Comparison of ENCODE assay signal across 1 cellular context in genomic region chrX:43702079-43702524, GRCh38.
TF ChIP-seq lines count a peak whose summit lies in the region.

No MANE protein-coding gene starts in this region.

TF ChIP-seq in HepG2, 621 proteins besides CTCF, POLR2A, EP300 and RAD21 (continued from another document and continues in another):
- TF ChIP-seq HMG20A (CRISPR knock-in tag; IDR thresholded peaks at IDR 0.05; ENCODE audit: borderline replicate concordance): peak; percentile 42; the same call in 1 of the 2 replicates
- peak; percentile 52 for TF ChIP-seq FOXA3 (CRISPR knock-in tag; IDR thresholded peaks at IDR 0.05)
- TF ChIP-seq TSC22D2 (CRISPR knock-in tag; IDR thresholded peaks at IDR 0.05; ENCODE audit: borderline replicate concordance): no peak
- TF ChIP-seq BHLHE40 (IDR thresholded peaks at IDR 0.05; ENCODE audit: low read length): peak; percentile 91
- peak; percentile 19; the same call in 1 of the 2 replicates for TF ChIP-seq RAD51 (IDR thresholded peaks at IDR 0.05; ENCODE audit: borderline replicate concordance)
- no peak for TF ChIP-seq KLF12 (CRISPR knock-in tag; IDR thresholded peaks at IDR 0.05; ENCODE audit: borderline replicate concordance)
- 0 out of 2 replicates have a peak, but pooled peaks have one; percentile 17 for TF ChIP-seq TGIF2 (CRISPR knock-in tag; IDR thresholded peaks at IDR 0.05)
- no peak for TF ChIP-seq ZNF766 (CRISPR knock-in tag; IDR thresholded peaks at IDR 0.05; ENCODE audit: borderline replicate concordance)
- peak; percentile 28; the same call in 1 of the 2 replicates for TF ChIP-seq RARA (CRISPR knock-in tag; IDR thresholded peaks at IDR 0.05)
- TF ChIP-seq USF2 (IDR thresholded peaks at IDR 0.05; ENCODE audit: low read depth, low read length): peak; percentile 69
- TF ChIP-seq USF2 (CRISPR knock-in tag; IDR thresholded peaks at IDR 0.05; ENCODE audit: borderline replicate concordance): peak; percentile 74; the same call in 1 of the 2 replicates
- TF ChIP-seq ZNF572 (CRISPR knock-in tag; IDR thresholded peaks at IDR 0.05): no peak
- no peak for TF ChIP-seq ZNF552 (CRISPR knock-in tag; IDR thresholded peaks at IDR 0.05; ENCODE audit: borderline replicate concordance)
- peak; percentile 18; the same call in 1 of the 2 replicates for TF ChIP-seq FOXP4 (CRISPR knock-in tag; IDR thresholded peaks at IDR 0.05)
- TF ChIP-seq ZKSCAN8 (CRISPR knock-in tag; IDR thresholded peaks at IDR 0.05; ENCODE audit: borderline replicate concordance): 0 out of 2 replicates have a peak, but pooled peaks have one; percentile 16
- no peak for TF ChIP-seq ZNF75D (CRISPR knock-in tag; IDR thresholded peaks at IDR 0.05; ENCODE audit: borderline replicate concordance)
- TF ChIP-seq ZNF205 (CRISPR knock-in tag; IDR thresholded peaks at IDR 0.05): no peak
- no peak for TF ChIP-seq CBFB (CRISPR knock-in tag; IDR thresholded peaks at IDR 0.05)
- peak; percentile 72; the same call in 1 of the 2 replicates for TF ChIP-seq ISL2 (CRISPR knock-in tag; IDR thresholded peaks at IDR 0.05)
- no peak for TF ChIP-seq PRDM4 (CRISPR knock-in tag; IDR thresholded peaks at IDR 0.05; ENCODE audit: borderline replicate concordance)
- peak; percentile 24; the same call in 1 of the 2 replicates for TF ChIP-seq ATF1 (CRISPR knock-in tag; IDR thresholded peaks at IDR 0.05)
- no peak for TF ChIP-seq ZNF512 (CRISPR knock-in tag; IDR thresholded peaks at IDR 0.05)
- TF ChIP-seq TBX2 (CRISPR knock-in tag; IDR thresholded peaks at IDR 0.05; ENCODE audit: borderline replicate concordance): peak; percentile 62; the same call in 1 of the 2 replicates
- peak; percentile 63; the same call in 1 of the 2 replicates for TF ChIP-seq SALL1 (CRISPR knock-in tag; IDR thresholded peaks at IDR 0.05)
- peak; percentile 88 for TF ChIP-seq TFE3 (CRISPR knock-in tag; IDR thresholded peaks at IDR 0.05)
- peak; percentile 8; the same call in 1 of the 2 replicates for TF ChIP-seq SP5 (CRISPR knock-in tag; IDR thresholded peaks at IDR 0.05; ENCODE audit: borderline replicate concordance, low read depth)
- peak; percentile 55; the same call in 1 of the 2 replicates for TF ChIP-seq AHDC1 (CRISPR knock-in tag; IDR thresholded peaks at IDR 0.05; ENCODE audit: borderline replicate concordance)
- TF ChIP-seq GATA4 (IDR thresholded peaks at IDR 0.05; ENCODE audit: borderline replicate concordance, low read depth): peak; percentile 60; the same call in 1 of the 2 replicates
- no peak for TF ChIP-seq REST (IDR thresholded peaks at IDR 0.05; ENCODE audit: borderline replicate concordance in 1 of 2, low read depth in 1 of 2, low read length in 2 of 2)
- 0 out of 2 replicates have a peak, but pooled peaks have one; percentile 9 for TF ChIP-seq TFDP2 (CRISPR knock-in tag; IDR thresholded peaks at IDR 0.05)
- TF ChIP-seq FOSL2 (CRISPR knock-in tag; IDR thresholded peaks at IDR 0.05): peak; percentile 42; the same call in 1 of the 2 replicates
- 0 out of 2 replicates have a peak, but pooled peaks have one; percentile 38 for TF ChIP-seq MXD4 (CRISPR knock-in tag; IDR thresholded peaks at IDR 0.05)
- TF ChIP-seq ZNF878 (CRISPR knock-in tag; IDR thresholded peaks at IDR 0.05): no peak
- TF ChIP-seq ONECUT2 (CRISPR knock-in tag; IDR thresholded peaks at IDR 0.05): peak; percentile 85
- TF ChIP-seq CEBPG (CRISPR knock-in tag; IDR thresholded peaks at IDR 0.05): peak; percentile 80
- no peak for TF ChIP-seq AKAP8 (CRISPR knock-in tag; IDR thresholded peaks at IDR 0.05)
- 0 out of 2 replicates have a peak, but pooled peaks have one; percentile 57 for TF ChIP-seq ATF3 (CRISPR knock-in tag; IDR thresholded peaks at IDR 0.05)
- peak; percentile 37; the same call in 1 of the 2 replicates for TF ChIP-seq HNF4A (CRISPR knock-in tag; IDR thresholded peaks at IDR 0.05)
